In the genomic region with DNA sequence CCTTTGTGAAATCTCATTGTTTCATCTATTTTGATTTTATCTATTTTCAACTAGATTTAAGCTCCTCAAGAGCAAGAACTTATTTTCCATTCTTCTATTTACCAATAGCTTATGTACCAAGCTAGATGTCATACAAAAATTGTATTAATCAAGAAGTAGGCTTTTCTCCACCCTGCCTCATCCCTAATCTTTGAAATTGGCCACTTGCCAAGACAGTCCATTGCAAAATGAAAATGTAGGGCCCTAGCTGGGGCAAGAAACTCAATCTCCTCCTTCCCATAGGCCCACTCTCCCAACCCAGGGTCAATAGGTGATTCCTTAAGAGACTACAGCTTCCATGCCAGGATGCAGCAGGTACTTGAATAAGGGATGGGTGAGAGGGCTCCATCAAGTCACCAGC, we compare ENCODE assay signal across 2 cellular contexts.
TF ChIP-seq lines count a peak whose summit lies in the region.

No MANE protein-coding gene starts in this region.

TF ChIP-seq in SK-N-SH, 30 proteins besides CTCF, POLR2A, EP300 and RAD21 (continued from another document):
- TF ChIP-seq TAF1 (IDR thresholded peaks at IDR 0.05; ENCODE audit: borderline replicate concordance, low read depth, low read length): no peak
TF ChIP-seq in SK-N-SH: peak in this region for 1.

TF ChIP-seq in SK-N-SH treated with all-trans-retinoic acid at 6 μM for 48 hours, 23 proteins besides CTCF, POLR2A, EP300 and RAD21:
- TF ChIP-seq TOX (CRISPR knock-in tag; IDR thresholded peaks at IDR 0.05; ENCODE audit: borderline replicate concordance) (no peak), ZNF70 (CRISPR knock-in tag; IDR thresholded peaks at IDR 0.05) (no peak)
